ENCODE assay signal across 1 cellular context in genomic region chr17:1762233-1762905, GRCh38.
TF ChIP-seq lines count a peak whose summit lies in the region.

No MANE protein-coding gene starts in this region.

TF ChIP-seq in HepG2, 621 proteins besides CTCF, POLR2A, EP300 and RAD21 (continued from another document and continues in another):
- peak; percentile 93 for TF ChIP-seq TFAP4 (IDR thresholded peaks at IDR 0.05; ENCODE audit: borderline replicate concordance, low read depth)
- 0 out of 2 replicates have a peak, but pooled peaks have one; percentile 20 for TF ChIP-seq ARNT2 (CRISPR knock-in tag; IDR thresholded peaks at IDR 0.05; ENCODE audit: low read depth)
- TF ChIP-seq DPF2 (CRISPR knock-in tag; IDR thresholded peaks at IDR 0.05; ENCODE audit: borderline replicate concordance, low read depth) = no peak
- TF ChIP-seq JUN (CRISPR knock-in tag; IDR thresholded peaks at IDR 0.05) = no peak
- no peak for TF ChIP-seq ZNF260 (CRISPR knock-in tag; IDR thresholded peaks at IDR 0.05; ENCODE audit: borderline replicate concordance, low read depth)
- no peak for TF ChIP-seq NCOR1 (IDR thresholded peaks at IDR 0.05; ENCODE audit: borderline replicate concordance, low read length)
- TF ChIP-seq DDIT3 (CRISPR knock-in tag; IDR thresholded peaks at IDR 0.05) = no peak
- TF ChIP-seq ZNF430 (CRISPR knock-in tag; IDR thresholded peaks at IDR 0.05) = no peak
- no peak for TF ChIP-seq ZNF501 (CRISPR knock-in tag; IDR thresholded peaks at IDR 0.05)
- TF ChIP-seq CREM (IDR thresholded peaks at IDR 0.05) = no peak
- TF ChIP-seq CREM (CRISPR knock-in tag; IDR thresholded peaks at IDR 0.05) = no peak
- no peak for TF ChIP-seq NFE2L1 (CRISPR knock-in tag; IDR thresholded peaks at IDR 0.05; ENCODE audit: borderline replicate concordance)
- TF ChIP-seq, protein P1, sequence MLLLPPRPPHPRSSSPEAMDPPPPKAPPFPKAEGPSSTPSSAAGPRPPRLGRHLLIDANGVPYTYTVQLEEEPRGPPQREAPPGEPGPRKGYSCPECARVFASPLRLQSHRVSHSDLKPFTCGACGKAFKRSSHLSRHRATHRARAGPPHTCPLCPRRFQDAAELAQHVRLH (CRISPR knock-in tag; IDR thresholded peaks at IDR 0.05; ENCODE audit: borderline replicate concordance, low read depth) = no peak
- TF ChIP-seq MAZ (IDR thresholded peaks at IDR 0.05; ENCODE audit: borderline replicate concordance, low read depth, low read length) = no peak
- no peak for TF ChIP-seq MAZ (CRISPR knock-in tag; IDR thresholded peaks at IDR 0.05; ENCODE audit: low read depth)
- no peak for TF ChIP-seq SMC3 (IDR thresholded peaks at IDR 0.05; ENCODE audit: low read length)
- no peak for TF ChIP-seq IRF1 (CRISPR knock-in tag; IDR thresholded peaks at IDR 0.05; ENCODE audit: low read depth)
- no peak for TF ChIP-seq SNRNP70 (IDR thresholded peaks at IDR 0.05; ENCODE audit: low read depth, low read length)
- no peak for TF ChIP-seq ZMYM4 (CRISPR knock-in tag; IDR thresholded peaks at IDR 0.05)
- TF ChIP-seq, protein P2, sequence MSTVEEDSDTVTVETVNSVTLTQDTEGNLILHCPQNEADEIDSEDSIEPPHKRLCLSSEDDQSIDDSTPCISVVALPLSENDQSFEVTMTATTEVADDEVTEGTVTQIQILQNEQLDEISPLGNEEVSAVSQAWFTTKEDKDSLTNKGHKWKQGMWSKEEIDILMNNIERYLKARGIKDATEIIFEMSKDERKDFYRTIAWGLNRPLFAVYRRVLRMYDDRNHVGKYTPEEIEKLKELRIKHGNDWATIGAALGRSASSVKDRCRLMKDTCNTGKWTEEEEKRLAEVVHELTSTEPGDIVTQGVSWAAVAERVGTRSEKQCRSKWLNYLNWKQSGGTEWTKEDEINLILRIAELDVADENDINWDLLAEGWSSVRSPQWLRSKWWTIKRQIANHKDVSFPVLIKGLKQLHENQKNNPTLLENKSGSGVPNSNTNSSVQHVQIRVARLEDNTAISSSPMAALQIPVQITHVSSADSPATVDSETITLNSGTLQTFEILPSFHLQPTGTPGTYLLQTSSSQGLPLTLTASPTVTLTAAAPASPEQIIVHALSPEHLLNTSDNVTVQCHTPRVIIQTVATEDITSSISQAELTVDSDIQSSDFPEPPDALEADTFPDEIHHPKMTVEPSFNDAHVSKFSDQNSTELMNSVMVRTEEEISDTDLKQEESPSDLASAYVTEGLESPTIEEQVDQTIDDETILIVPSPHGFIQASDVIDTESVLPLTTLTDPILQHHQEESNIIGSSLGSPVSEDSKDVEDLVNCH (CRISPR knock-in tag; IDR thresholded peaks at IDR 0.05) = no peak
- TF ChIP-seq, protein P3, sequence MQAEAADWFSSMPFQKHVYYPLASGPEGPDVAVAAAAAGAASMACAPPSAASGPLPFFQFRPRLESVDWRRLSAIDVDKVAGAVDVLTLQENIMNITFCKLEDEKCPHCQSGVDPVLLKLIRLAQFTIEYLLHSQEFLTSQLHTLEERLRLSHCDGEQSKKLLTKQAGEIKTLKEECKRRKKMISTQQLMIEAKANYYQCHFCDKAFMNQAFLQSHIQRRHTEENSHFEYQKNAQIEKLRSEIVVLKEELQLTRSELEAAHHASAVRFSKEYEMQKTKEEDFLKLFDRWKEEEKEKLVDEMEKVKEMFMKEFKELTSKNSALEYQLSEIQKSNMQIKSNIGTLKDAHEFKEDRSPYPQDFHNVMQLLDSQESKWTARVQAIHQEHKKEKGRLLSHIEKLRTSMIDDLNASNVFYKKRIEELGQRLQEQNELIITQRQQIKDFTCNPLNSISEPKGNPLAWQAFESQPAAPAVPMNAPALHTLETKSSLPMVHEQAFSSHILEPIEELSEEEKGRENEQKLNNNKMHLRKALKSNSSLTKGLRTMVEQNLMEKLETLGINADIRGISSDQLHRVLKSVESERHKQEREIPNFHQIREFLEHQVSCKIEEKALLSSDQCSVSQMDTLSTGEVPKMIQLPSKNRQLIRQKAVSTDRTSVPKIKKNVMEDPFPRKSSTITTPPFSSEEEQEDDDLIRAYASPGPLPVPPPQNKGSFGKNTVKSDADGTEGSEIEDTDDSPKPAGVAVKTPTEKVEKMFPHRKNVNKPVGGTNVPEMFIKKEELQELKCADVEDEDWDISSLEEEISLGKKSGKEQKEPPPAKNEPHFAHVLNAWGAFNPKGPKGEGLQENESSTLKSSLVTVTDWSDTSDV (CRISPR knock-in tag; IDR thresholded peaks at IDR 0.05) = no peak
- TF ChIP-seq ATF7 (IDR thresholded peaks at IDR 0.05) = no peak
- no peak for TF ChIP-seq ATF7 (CRISPR knock-in tag; IDR thresholded peaks at IDR 0.05)
- TF ChIP-seq, protein P4, sequence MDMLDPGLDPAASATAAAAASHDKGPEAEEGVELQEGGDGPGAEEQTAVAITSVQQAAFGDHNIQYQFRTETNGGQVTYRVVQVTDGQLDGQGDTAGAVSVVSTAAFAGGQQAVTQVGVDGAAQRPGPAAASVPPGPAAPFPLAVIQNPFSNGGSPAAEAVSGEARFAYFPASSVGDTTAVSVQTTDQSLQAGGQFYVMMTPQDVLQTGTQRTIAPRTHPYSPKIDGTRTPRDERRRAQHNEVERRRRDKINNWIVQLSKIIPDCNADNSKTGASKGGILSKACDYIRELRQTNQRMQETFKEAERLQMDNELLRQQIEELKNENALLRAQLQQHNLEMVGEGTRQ (IDR thresholded peaks at IDR 0.05; ENCODE audit: low read depth, low read length) = no peak
- TF ChIP-seq, protein P4 (CRISPR knock-in tag; IDR thresholded peaks at IDR 0.05; ENCODE audit: borderline replicate concordance) = no peak
- TF ChIP-seq ZNF530 (CRISPR knock-in tag; IDR thresholded peaks at IDR 0.05; ENCODE audit: low read depth) = no peak
- TF ChIP-seq ZNF556 (CRISPR knock-in tag; IDR thresholded peaks at IDR 0.05; ENCODE audit: borderline replicate concordance) = 0 out of 2 replicates have a peak, but pooled peaks have one; percentile 27
- no peak; the same call in 1 of the 2 replicates for TF ChIP-seq NR2F6 (IDR thresholded peaks at IDR 0.05)
- TF ChIP-seq NR2F6 (CRISPR knock-in tag; IDR thresholded peaks at IDR 0.05) = peak; percentile 62; the same call in 1 of the 2 replicates
- 0 out of 2 replicates have a peak, but pooled peaks have one; percentile 41 for TF ChIP-seq SATB2 (CRISPR knock-in tag; IDR thresholded peaks at IDR 0.05)
- TF ChIP-seq ETV5 (CRISPR knock-in tag; IDR thresholded peaks at IDR 0.05; ENCODE audit: borderline replicate concordance) = no peak; the same call in none of the 2 replicates
- TF ChIP-seq ZEB1 (IDR thresholded peaks at IDR 0.05; ENCODE audit: insufficient replicate concordance, low read depth) = no peak
- TF ChIP-seq ZNF446 (CRISPR knock-in tag; IDR thresholded peaks at IDR 0.05) = no peak
- peak; percentile 72; the same call in 1 of the 2 replicates for TF ChIP-seq KLF12 (CRISPR knock-in tag; IDR thresholded peaks at IDR 0.05; ENCODE audit: borderline replicate concordance)
- TF ChIP-seq IKZF1 (IDR thresholded peaks at IDR 0.05) = no peak
- no peak for TF ChIP-seq ZNF367 (CRISPR knock-in tag; IDR thresholded peaks at IDR 0.05; ENCODE audit: borderline replicate concordance)
- TF ChIP-seq, protein P5, sequence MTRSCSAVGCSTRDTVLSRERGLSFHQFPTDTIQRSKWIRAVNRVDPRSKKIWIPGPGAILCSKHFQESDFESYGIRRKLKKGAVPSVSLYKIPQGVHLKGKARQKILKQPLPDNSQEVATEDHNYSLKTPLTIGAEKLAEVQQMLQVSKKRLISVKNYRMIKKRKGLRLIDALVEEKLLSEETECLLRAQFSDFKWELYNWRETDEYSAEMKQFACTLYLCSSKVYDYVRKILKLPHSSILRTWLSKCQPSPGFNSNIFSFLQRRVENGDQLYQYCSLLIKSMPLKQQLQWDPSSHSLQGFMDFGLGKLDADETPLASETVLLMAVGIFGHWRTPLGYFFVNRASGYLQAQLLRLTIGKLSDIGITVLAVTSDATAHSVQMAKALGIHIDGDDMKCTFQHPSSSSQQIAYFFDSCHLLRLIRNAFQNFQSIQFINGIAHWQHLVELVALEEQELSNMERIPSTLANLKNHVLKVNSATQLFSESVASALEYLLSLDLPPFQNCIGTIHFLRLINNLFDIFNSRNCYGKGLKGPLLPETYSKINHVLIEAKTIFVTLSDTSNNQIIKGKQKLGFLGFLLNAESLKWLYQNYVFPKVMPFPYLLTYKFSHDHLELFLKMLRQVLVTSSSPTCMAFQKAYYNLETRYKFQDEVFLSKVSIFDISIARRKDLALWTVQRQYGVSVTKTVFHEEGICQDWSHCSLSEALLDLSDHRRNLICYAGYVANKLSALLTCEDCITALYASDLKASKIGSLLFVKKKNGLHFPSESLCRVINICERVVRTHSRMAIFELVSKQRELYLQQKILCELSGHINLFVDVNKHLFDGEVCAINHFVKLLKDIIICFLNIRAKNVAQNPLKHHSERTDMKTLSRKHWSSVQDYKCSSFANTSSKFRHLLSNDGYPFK (CRISPR knock-in tag; IDR thresholded peaks at IDR 0.05; ENCODE audit: borderline replicate concordance) = 0 out of 2 replicates have a peak, but pooled peaks have one; percentile 31
- TF ChIP-seq ZBTB46 (CRISPR knock-in tag; IDR thresholded peaks at IDR 0.05; ENCODE audit: borderline replicate concordance) = no peak
- TF ChIP-seq HNRNPL (IDR thresholded peaks at IDR 0.05; ENCODE audit: low read depth, low read length) = peak; percentile 82
- TF ChIP-seq ZNF747 (CRISPR knock-in tag; IDR thresholded peaks at IDR 0.05; ENCODE audit: borderline replicate concordance) = no peak; the same call in 1 of the 2 replicates
- TF ChIP-seq ZNF616 (CRISPR knock-in tag; IDR thresholded peaks at IDR 0.05; ENCODE audit: low read depth) = peak; percentile 28; the same call in 1 of the 2 replicates
- TF ChIP-seq ZZZ3 (CRISPR knock-in tag; IDR thresholded peaks at IDR 0.05; ENCODE audit: borderline replicate concordance) = no peak
- TF ChIP-seq ZNF496 (CRISPR knock-in tag; IDR thresholded peaks at IDR 0.05; ENCODE audit: insufficient replicate concordance) = no peak
- no peak; the same call in 1 of the 2 replicates for TF ChIP-seq GABPB1 (CRISPR knock-in tag; IDR thresholded peaks at IDR 0.05)
- TF ChIP-seq RFXAP (CRISPR knock-in tag; IDR thresholded peaks at IDR 0.05; ENCODE audit: borderline replicate concordance) = no peak; the same call in 1 of the 2 replicates
- TF ChIP-seq ZNF782 (CRISPR knock-in tag; IDR thresholded peaks at IDR 0.05; ENCODE audit: borderline replicate concordance) = no peak
- no peak for TF ChIP-seq HDAC6 (IDR thresholded peaks at IDR 0.05; ENCODE audit: low read depth, low read length)
- no peak for TF ChIP-seq ZSCAN29 (CRISPR knock-in tag; conservative IDR thresholded peaks at IDR 0.05)
- TF ChIP-seq, protein P6, sequence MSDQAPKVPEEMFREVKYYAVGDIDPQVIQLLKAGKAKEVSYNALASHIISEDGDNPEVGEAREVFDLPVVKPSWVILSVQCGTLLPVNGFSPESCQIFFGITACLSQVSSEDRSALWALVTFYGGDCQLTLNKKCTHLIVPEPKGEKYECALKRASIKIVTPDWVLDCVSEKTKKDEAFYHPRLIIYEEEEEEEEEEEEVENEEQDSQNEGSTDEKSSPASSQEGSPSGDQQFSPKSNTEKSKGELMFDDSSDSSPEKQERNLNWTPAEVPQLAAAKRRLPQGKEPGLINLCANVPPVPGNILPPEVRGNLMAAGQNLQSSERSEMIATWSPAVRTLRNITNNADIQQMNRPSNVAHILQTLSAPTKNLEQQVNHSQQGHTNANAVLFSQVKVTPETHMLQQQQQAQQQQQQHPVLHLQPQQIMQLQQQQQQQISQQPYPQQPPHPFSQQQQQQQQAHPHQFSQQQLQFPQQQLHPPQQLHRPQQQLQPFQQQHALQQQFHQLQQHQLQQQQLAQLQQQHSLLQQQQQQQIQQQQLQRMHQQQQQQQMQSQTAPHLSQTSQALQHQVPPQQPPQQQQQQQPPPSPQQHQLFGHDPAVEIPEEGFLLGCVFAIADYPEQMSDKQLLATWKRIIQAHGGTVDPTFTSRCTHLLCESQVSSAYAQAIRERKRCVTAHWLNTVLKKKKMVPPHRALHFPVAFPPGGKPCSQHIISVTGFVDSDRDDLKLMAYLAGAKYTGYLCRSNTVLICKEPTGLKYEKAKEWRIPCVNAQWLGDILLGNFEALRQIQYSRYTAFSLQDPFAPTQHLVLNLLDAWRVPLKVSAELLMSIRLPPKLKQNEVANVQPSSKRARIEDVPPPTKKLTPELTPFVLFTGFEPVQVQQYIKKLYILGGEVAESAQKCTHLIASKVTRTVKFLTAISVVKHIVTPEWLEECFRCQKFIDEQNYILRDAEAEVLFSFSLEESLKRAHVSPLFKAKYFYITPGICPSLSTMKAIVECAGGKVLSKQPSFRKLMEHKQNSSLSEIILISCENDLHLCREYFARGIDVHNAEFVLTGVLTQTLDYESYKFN (CRISPR knock-in tag; conservative IDR thresholded peaks at IDR 0.05) = no peak
